In genomic region chr3:56595956-56596355, GRCh38 we compare ENCODE assay signal across 20 cellular contexts. TPM values are rescaled to one million over a fixed set of nuclear protein-coding genes. Genes with fewer than 3 reads are reported as not detected.
DNase-seq lines count a peak whose midpoint lies in the region; ATAC-seq and TF ChIP-seq lines count a peak whose summit lies in the region.
"Had no signal": no experiment of that assay in that cellular context is flagged by ENCODE, and none has a peak within 500 bp of the region (broad histone marks: within the 10 kb centered on the region; RNA-seq: fewer than 3 reads in every experiment).

No MANE protein-coding gene starts in this region.

- CTCF ChIA-PET in activated CD8-positive, alpha-beta T cell treated with anti-CD3 and anti-CD28 coated beads for 36 hours (lab: Charles Lee), result no interaction called here
- CTCF ChIA-PET in activated CD8-positive, alpha-beta T cell treated with anti-CD3 and anti-CD28 coated beads, Interleukin-2, amount 10 ng/mL, durations not matched to agents 7 days and 5 days (lab: Charles Lee), result no interaction called here

- intact Hi-C loops in activated CD8-positive, alpha-beta T cell treated with anti-CD3 and anti-CD28 coated beads for 36 hours (cut with micrococcal nuclease), result no loop called here

- H3K4me1 Mint-ChIP-seq in activated CD8-positive, alpha-beta T cell treated with anti-CD3 and anti-CD28 coated beads for 36 hours (ENCODE audit: low read depth), result peaks cover 61% of the 10 kb centered on the region
- peaks cover 31% of the 10 kb centered on the region for H3K4me1 Mint-ChIP-seq in activated CD8-positive, alpha-beta T cell treated with anti-CD3 and anti-CD28 coated beads, Interleukin-2, amount 10 ng/mL, durations not matched to agents 7 days and 5 days (ENCODE audit: low read depth)
- H3K4me1 Mint-ChIP-seq in stimulated activated naive CD8-positive, alpha-beta T cell treated with anti-CD3 and anti-CD28 coated beads, Interleukin-15, Interleukin-2, amounts not matched to agents 100 ng/mL and 50 ng/mL, for 24 hours (ENCODE audit: low read depth), result peaks cover 66% of the 10 kb centered on the region
- peaks cover 67% of the 10 kb centered on the region for H3K4me1 Mint-ChIP-seq in stimulated activated naive CD8-positive, alpha-beta T cell treated with anti-CD3 and anti-CD28 coated beads, Interleukin-15, amount 100 ng/mL, for 72 hours
- H3K4me1 Mint-ChIP-seq in brain, result no peaks in the 10 kb centered on the region

- H3K9me3 Mint-ChIP-seq in activated CD8-positive, alpha-beta T cell treated with anti-CD3 and anti-CD28 coated beads for 36 hours, result peaks cover 7% of the 10 kb centered on the region
- H3K9me3 Mint-ChIP-seq in activated CD8-positive, alpha-beta T cell treated with anti-CD3 and anti-CD28 coated beads, Interleukin-2, amount 10 ng/mL, durations not matched to agents 7 days and 5 days (ENCODE audit: insufficient read depth), result peaks cover 4% of the 10 kb centered on the region
- peaks cover 5% of the 10 kb centered on the region for H3K9me3 Mint-ChIP-seq in stimulated activated naive CD8-positive, alpha-beta T cell treated with anti-CD3 and anti-CD28 coated beads, Interleukin-15, Interleukin-2, amounts not matched to agents 100 ng/mL and 50 ng/mL, for 24 hours
- peaks cover 0 to 5% of the 10 kb centered on the region in 2 donors for H3K9me3 Mint-ChIP-seq in stimulated activated naive CD8-positive, alpha-beta T cell treated with anti-CD3 and anti-CD28 coated beads, Interleukin-15, amount 100 ng/mL, for 72 hours
- H3K9me3 Mint-ChIP-seq in brain, result peaks cover 27 to 47% (median 37%) of the 10 kb centered on the region in 5 experiments

- H3K4me3 Mint-ChIP-seq in activated CD8-positive, alpha-beta T cell treated with anti-CD3 and anti-CD28 coated beads for 36 hours, result no peak overlapping the region
- H3K4me3 Mint-ChIP-seq in activated CD8-positive, alpha-beta T cell treated with anti-CD3 and anti-CD28 coated beads, Interleukin-2, amount 10 ng/mL, durations not matched to agents 7 days and 5 days, result no peak overlapping the region
- no peak overlapping the region for H3K4me3 Mint-ChIP-seq in stimulated activated naive CD8-positive, alpha-beta T cell treated with anti-CD3 and anti-CD28 coated beads, Interleukin-15, Interleukin-2, amounts not matched to agents 100 ng/mL and 50 ng/mL, for 24 hours
- H3K4me3 Mint-ChIP-seq in stimulated activated naive CD8-positive, alpha-beta T cell treated with anti-CD3 and anti-CD28 coated beads, Interleukin-15, amount 100 ng/mL, for 72 hours, result no peak overlapping the region
- H3K4me3 Mint-ChIP-seq in brain, result peak overlapping the region in 1 of 5 experiments; percentile 69
- H3K4me3 Mint-ChIP-seq: B cell, IgD-negative memory B cell had no signal

- no peak for DNase-seq in activated CD8-positive, alpha-beta T cell treated with anti-CD3 and anti-CD28 coated beads for 36 hours
- DNase-seq in activated CD8-positive, alpha-beta T cell treated with anti-CD3 and anti-CD28 coated beads, Interleukin-2, amount 10 ng/mL, durations not matched to agents 7 days and 5 days, result no peak
- DNase-seq in stimulated activated naive CD8-positive, alpha-beta T cell treated with anti-CD3 and anti-CD28 coated beads, Interleukin-15, amount 100 ng/mL, for 72 hours, result no peak
- no peak for DNase-seq in NCI-H128 (lab: John Stamatoyannopoulos, UW; ENCODE audit: unreplicated experiment)
- DNase-seq in dedifferentiated amniotic fluid mesenchymal stem cell (ENCODE audit: extremely low spot score), result no peak
- DNase-seq in NCI-H2081 treated with DMSO at 0.1 percent for 48 hours (lab: John Stamatoyannopoulos, UW), result no peak
- DNase-seq: GM23248, Karpas-422, NCI-H1048, NCI-H1436 treated with DMSO at 0.1 percent for 48 hours, NCI-H2029, NCI-H2171, NCI-H446, NCI-H748 treated with DMSO at 0.1 percent for 48 hours, OCI-M1, Right ventricle myocardium superior had no signal

- POLR2A ChIA-PET in activated CD8-positive, alpha-beta T cell treated with anti-CD3 and anti-CD28 coated beads for 36 hours (lab: Charles Lee), result no interaction called here
- POLR2A ChIA-PET in activated CD8-positive, alpha-beta T cell treated with anti-CD3 and anti-CD28 coated beads, Interleukin-2, amount 10 ng/mL, durations not matched to agents 7 days and 5 days (lab: Charles Lee), result no interaction called here

- H3K27ac Mint-ChIP-seq in activated CD8-positive, alpha-beta T cell treated with anti-CD3 and anti-CD28 coated beads for 36 hours, result peak overlapping the region; percentile 19
- no peak overlapping the region for H3K27ac Mint-ChIP-seq in activated CD8-positive, alpha-beta T cell treated with anti-CD3 and anti-CD28 coated beads, Interleukin-2, amount 10 ng/mL, durations not matched to agents 7 days and 5 days
- peak overlapping the region; percentile 24 for H3K27ac Mint-ChIP-seq in stimulated activated naive CD8-positive, alpha-beta T cell treated with anti-CD3 and anti-CD28 coated beads, Interleukin-15, Interleukin-2, amounts not matched to agents 100 ng/mL and 50 ng/mL, for 24 hours
- H3K27ac Mint-ChIP-seq in stimulated activated naive CD8-positive, alpha-beta T cell treated with anti-CD3 and anti-CD28 coated beads, Interleukin-15, amount 100 ng/mL, for 72 hours, result no peak overlapping the region
- peak overlapping the region in 3 of 5 experiments; percentile 17 to 88 (median 45) for H3K27ac Mint-ChIP-seq in brain
- H3K27ac Mint-ChIP-seq: B cell had no signal

- H3K27me3 Mint-ChIP-seq in activated CD8-positive, alpha-beta T cell treated with anti-CD3 and anti-CD28 coated beads for 36 hours, result no peaks in the 10 kb centered on the region
- no peaks in the 10 kb centered on the region for H3K27me3 Mint-ChIP-seq in activated CD8-positive, alpha-beta T cell treated with anti-CD3 and anti-CD28 coated beads, Interleukin-2, amount 10 ng/mL, durations not matched to agents 7 days and 5 days (ENCODE audit: low read depth)
- no peaks in the 10 kb centered on the region for H3K27me3 Mint-ChIP-seq in stimulated activated naive CD8-positive, alpha-beta T cell treated with anti-CD3 and anti-CD28 coated beads, Interleukin-15, Interleukin-2, amounts not matched to agents 100 ng/mL and 50 ng/mL, for 24 hours
- no peaks in the 10 kb centered on the region for H3K27me3 Mint-ChIP-seq in stimulated activated naive CD8-positive, alpha-beta T cell treated with anti-CD3 and anti-CD28 coated beads, Interleukin-15, amount 100 ng/mL, for 72 hours
- H3K27me3 Mint-ChIP-seq in brain, result no peaks in the 10 kb centered on the region
- H3K27me3 Mint-ChIP-seq: B cell, IgD-negative memory B cell had no signal

- H3K36me3 Mint-ChIP-seq in activated CD8-positive, alpha-beta T cell treated with anti-CD3 and anti-CD28 coated beads for 36 hours (ENCODE audit: low read depth), result peaks cover 71% of the 10 kb centered on the region
- peaks cover 60% of the 10 kb centered on the region for H3K36me3 Mint-ChIP-seq in activated CD8-positive, alpha-beta T cell treated with anti-CD3 and anti-CD28 coated beads, Interleukin-2, amount 10 ng/mL, durations not matched to agents 7 days and 5 days (ENCODE audit: low read depth)
- H3K36me3 Mint-ChIP-seq in stimulated activated naive CD8-positive, alpha-beta T cell treated with anti-CD3 and anti-CD28 coated beads, Interleukin-15, Interleukin-2, amounts not matched to agents 100 ng/mL and 50 ng/mL, for 24 hours (ENCODE audit: low read depth), result peaks cover 75% of the 10 kb centered on the region
- H3K36me3 Mint-ChIP-seq in brain, result peaks cover 92% of the 10 kb centered on the region

- no peak for TF ChIP-seq CTCF in activated CD8-positive, alpha-beta T cell treated with anti-CD3 and anti-CD28 coated beads for 36 hours (IDR thresholded peaks at IDR 0.05)
- no peak for TF ChIP-seq CTCF in brain (conservative IDR thresholded peaks at IDR 0.05)

- ATAC-seq in activated CD8-positive, alpha-beta T cell treated with anti-CD3 and anti-CD28 coated beads for 36 hours, result no peak
- no peak for ATAC-seq in activated CD8-positive, alpha-beta T cell treated with anti-CD3 and anti-CD28 coated beads, Interleukin-2, amount 10 ng/mL, durations not matched to agents 7 days and 5 days
- ATAC-seq in stimulated activated naive CD8-positive, alpha-beta T cell treated with anti-CD3 and anti-CD28 coated beads, Interleukin-15, amount 100 ng/mL, for 72 hours, result no peak

RNA-seq across cellular contexts. Expression of gene CCDC66, which starts 39.0 kb away (rescaled TPM):
- 10 to 100 TPM; 21.1 to 22.1 TPM for total RNA-seq in activated CD8-positive, alpha-beta T cell treated with anti-CD3 and anti-CD28 coated beads for 36 hours
- 10 to 100 TPM; 25.0 to 26.2 TPM for total RNA-seq in activated CD8-positive, alpha-beta T cell treated with anti-CD3 and anti-CD28 coated beads, Interleukin-2, amount 10 ng/mL, durations not matched to agents 7 days and 5 days
- 1.1 TPM for polyA plus RNA-seq in brain (ENCODE audit: insufficient read depth, low read depth, low replicate concordance)

Comparison
In these comparisons a context has a peak if more than half of its experiments do, and no peak if none do; other contexts are left out.
1. H3K27ac Mint-ChIP-seq: peak in activated CD8-positive, alpha-beta T cell treated with anti-CD3 and anti-CD28 coated beads for 36 hours (single experiment), stimulated activated naive CD8-positive, alpha-beta T cell treated with anti-CD3 and anti-CD28 coated beads, Interleukin-15, Interleukin-2, amounts not matched to agents 100 ng/mL and 50 ng/mL, for 24 hours (single experiment) and brain (3 of 5); none in activated CD8-positive, alpha-beta T cell treated with anti-CD3 and anti-CD28 coated beads, Interleukin-2, amount 10 ng/mL, durations not matched to agents 7 days and 5 days (single experiment) and stimulated activated naive CD8-positive, alpha-beta T cell treated with anti-CD3 and anti-CD28 coated beads, Interleukin-15, amount 100 ng/mL, for 72 hours (0 of 2).